In the genomic region with DNA sequence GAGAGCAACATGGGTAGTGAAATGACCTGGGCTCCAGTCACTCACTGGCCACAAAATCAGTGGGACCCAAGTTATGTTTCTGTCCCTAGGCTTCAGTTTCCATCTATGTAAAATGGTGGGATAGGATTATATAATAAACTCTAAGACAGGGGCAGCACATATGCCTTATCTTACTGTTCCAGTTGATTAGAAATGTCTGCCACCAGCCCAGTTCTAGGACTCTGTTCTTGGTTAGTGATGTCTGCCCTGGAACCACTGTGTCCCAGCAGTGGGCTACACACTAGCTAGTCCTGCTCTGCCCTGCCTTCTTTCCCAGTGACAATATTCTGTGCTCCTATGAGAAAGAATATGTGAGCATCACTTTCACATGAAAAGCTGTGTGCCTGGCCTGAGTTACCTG, we compare ENCODE assay signal across 29 cellular contexts.
"Had no signal": no experiment of that assay in that cellular context is flagged by ENCODE, and none has a peak within 500 bp of the region (broad histone marks: within the 10 kb centered on the region; RNA-seq: fewer than 3 reads in every experiment).

No MANE protein-coding gene starts in this region.

- H3K79me2 ChIP-seq: parathyroid adenoma had no signal

- ATAC-seq: natural killer cell; psoas muscle; right cardiac atrium; right lobe of liver; stimulated activated effector memory CD8-positive, alpha-beta T cell treated with anti-CD3 and anti-CD28 coated beads, Interleukin-12 subunit alpha, Interleukin-12 subunit beta, amount 100 ng/mL, for 72 hours; stimulated activated naive B cell treated with anti-CD40 and anti-IgM and Interleukin-4, amounts not matched to agents 10 μg/mL and 1 μg/mL and 100 μg/mL, for 72 hours had no signal

- H3K27me3 Mint-ChIP-seq: progenitor cell of endocrine pancreas; stimulated activated naive B cell treated with anti-CD40 and anti-IgM and Interleukin-4, amounts not matched to agents 10 μg/mL and 1 μg/mL and 100 μg/mL, for 72 hours; stimulated activated naive CD8-positive, alpha-beta T cell treated with anti-CD3 and anti-CD28 coated beads, Interleukin-15, Interleukin-2, amounts not matched to agents 100 ng/mL and 50 ng/mL, for 24 hours had no signal

- H3K4me1 ChIP-seq: neural progenitor cell, parathyroid adenoma, right lobe of liver, sigmoid colon, stomach, thyroid gland, tibial nerve, upper lobe of left lung, vagina had no signal

- H3K27ac Mint-ChIP-seq: natural killer cell; nephron; neural progenitor cell; progenitor cell of endocrine pancreas; stimulated activated naive B cell treated with anti-CD40 and anti-IgM and Interleukin-4, amounts not matched to agents 10 μg/mL and 1 μg/mL and 100 μg/mL, for 72 hours; stimulated activated naive CD8-positive, alpha-beta T cell treated with anti-CD3 and anti-CD28 coated beads, Interleukin-15, Interleukin-2, amounts not matched to agents 100 ng/mL and 50 ng/mL, for 24 hours had no signal

- H3K4me1 Mint-ChIP-seq: natural killer cell; nephron; stimulated activated effector memory CD8-positive, alpha-beta T cell treated with anti-CD3 and anti-CD28 coated beads, Interleukin-12 subunit alpha, Interleukin-12 subunit beta, amount 100 ng/mL, for 72 hours; stimulated activated naive B cell treated with anti-CD40 and anti-IgM and Interleukin-4, amounts not matched to agents 10 μg/mL and 1 μg/mL and 100 μg/mL, for 72 hours had no signal

- H3K4me3 ChIP-seq: neural progenitor cell, ovary, psoas muscle, right lobe of liver, sigmoid colon, stomach, thoracic aorta, thyroid gland, tibial nerve, upper lobe of left lung, vagina had no signal

- H3K4me3 Mint-ChIP-seq: natural killer cell; nephron; neural progenitor cell; stimulated activated effector memory CD8-positive, alpha-beta T cell treated with anti-CD3 and anti-CD28 coated beads, Interleukin-12 subunit alpha, Interleukin-12 subunit beta, amount 100 ng/mL, for 72 hours; stimulated activated naive B cell treated with anti-CD40 and anti-IgM and Interleukin-4, amounts not matched to agents 10 μg/mL and 1 μg/mL and 100 μg/mL, for 72 hours; stimulated activated naive CD8-positive, alpha-beta T cell treated with anti-CD3 and anti-CD28 coated beads, Interleukin-15, Interleukin-2, amounts not matched to agents 100 ng/mL and 50 ng/mL, for 24 hours had no signal

- H3K9me3 Mint-ChIP-seq: natural killer cell; nephron; neural progenitor cell; stimulated activated effector memory CD8-positive, alpha-beta T cell treated with anti-CD3 and anti-CD28 coated beads, Interleukin-12 subunit alpha, Interleukin-12 subunit beta, amount 100 ng/mL, for 72 hours; stimulated activated naive B cell treated with anti-CD40 and anti-IgM and Interleukin-4, amounts not matched to agents 10 μg/mL and 1 μg/mL and 100 μg/mL, for 72 hours; stimulated activated naive CD8-positive, alpha-beta T cell treated with anti-CD3 and anti-CD28 coated beads, Interleukin-15, Interleukin-2, amounts not matched to agents 100 ng/mL and 50 ng/mL, for 24 hours had no signal

- H3K36me3 Mint-ChIP-seq: natural killer cell had no signal

- FAIRE-seq: small intestine, urothelium cell line had no signal

- H3K27me3 ChIP-seq: neural progenitor cell, ovary, right lobe of liver, sigmoid colon, stomach, thyroid gland, tibial nerve, upper lobe of left lung, vagina had no signal

- H3K27ac ChIP-seq: neural progenitor cell, ovary, parathyroid adenoma, psoas muscle, right lobe of liver, sigmoid colon, stomach, thoracic aorta, thyroid gland, tibial nerve, upper lobe of left lung, vagina had no signal

- H3K36me3 ChIP-seq: neural progenitor cell, ovary, right lobe of liver, sigmoid colon, thoracic aorta, thyroid gland, tibial nerve, upper lobe of left lung, vagina had no signal

- H3K9me3 ChIP-seq: ovary, psoas muscle, right lobe of liver, sigmoid colon, stomach, thoracic aorta, thyroid gland, tibial nerve, upper lobe of left lung, vagina had no signal

- H3K4me2 ChIP-seq: neural progenitor cell had no signal

- H2AFZ ChIP-seq: neural progenitor cell, parathyroid adenoma had no signal

- DNase-seq: natural killer cell; occipital lobe; ovary; posterior cingulate gyrus; psoas muscle; right cardiac atrium; right lobe of liver; sigmoid colon; small intestine; stimulated activated CD4-positive, alpha-beta T cell treated with anti-CD3 and anti-CD28 coated beads, Interleukin-15, amount 100 ng/mL, for 24 hours; stimulated activated CD4-positive, alpha-beta T cell treated with anti-CD3 and anti-CD28 coated beads, Interleukin-2, amount 100 ng/mL, for 24 hours; stimulated activated CD4-positive, alpha-beta T cell treated with anti-CD3 and anti-CD28 coated beads, Interleukin-2, amount 100 ng/mL, for 48 hours; stimulated activated CD4-positive, alpha-beta T cell treated with anti-CD3 and anti-CD28 coated beads, Interleukin-4, amount 100 ng/mL, for 24 hours; stimulated activated naive B cell treated with anti-CD40 and anti-IgM and Interleukin-4, amounts not matched to agents 10 μg/mL and 1 μg/mL and 100 μg/mL, for 72 hours; stimulated activated naive CD4-positive, alpha-beta T cell treated with Interleukin-2 at 50 U/mL for 16 hours; stomach; thyroid gland; trophoblast cell; upper lobe of left lung had no signal

- H3K9ac ChIP-seq: neural progenitor cell, parathyroid adenoma had no signal
